8 cellular contexts compared by ENCODE assay signal in the genomic region with DNA sequence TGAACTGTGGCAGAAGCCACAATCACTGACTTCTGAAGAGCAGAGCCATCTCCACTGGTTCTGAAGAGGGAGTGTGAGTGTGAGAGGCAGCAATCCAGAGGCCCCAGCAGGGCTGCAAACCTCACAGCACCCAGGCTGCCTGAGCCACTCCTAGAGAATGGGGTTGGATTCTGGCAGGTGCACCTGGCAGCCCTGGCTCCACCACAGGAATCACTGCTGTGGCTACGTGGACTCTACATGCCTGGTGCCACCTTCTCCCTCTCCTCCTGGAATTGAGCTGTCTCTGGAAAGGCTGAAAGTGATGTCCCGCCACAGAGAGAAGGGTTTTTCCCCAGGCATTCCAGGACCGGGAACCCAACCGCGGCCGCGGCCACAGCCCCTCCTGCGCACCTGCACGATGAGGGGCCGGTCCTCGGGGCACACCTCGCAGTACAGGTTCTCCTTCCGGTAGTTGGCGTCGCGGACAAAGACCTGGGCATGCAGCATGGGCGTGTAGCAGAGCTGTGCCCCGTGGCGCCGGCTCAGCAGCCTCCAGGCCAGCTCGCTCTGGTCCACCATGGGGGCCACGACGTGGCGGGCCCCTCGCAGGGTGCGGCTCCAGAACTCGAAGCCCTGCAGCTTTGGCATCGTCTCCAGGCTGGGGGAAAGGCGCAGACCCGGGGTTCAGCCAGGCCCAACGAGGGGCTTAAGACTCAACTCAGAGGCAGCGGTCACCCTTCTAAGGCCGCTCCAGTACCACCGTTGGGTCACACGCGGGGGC. TPM values are rescaled to one million over a fixed set of nuclear protein-coding genes. Genes with fewer than 3 reads are reported as not detected.
DNase-seq lines count a peak whose midpoint lies in the region; ATAC-seq and TF ChIP-seq lines count a peak whose summit lies in the region.

No MANE protein-coding gene starts in this region.

- no peaks in the 10 kb centered on the region for H3F3A ChIP-seq in SU-DHL-6 (ENCODE audit: insufficient read depth)

- no peak for TF ChIP-seq CTCF in SU-DHL-6 (IDR thresholded peaks at IDR 0.05; ENCODE audit: insufficient read depth, low read length, poor library complexity, severe bottlenecking)

- H3K9ac ChIP-seq in SU-DHL-6 (ENCODE audit: low read length) (peak overlapping the region; percentile 92), skeletal muscle tissue (ENCODE audit: low read depth in 1 of 3, low read length in 3 of 3) (peak overlapping the region; percentile 83 to 96 (median 93))

- H3K4me3 Mint-ChIP-seq in activated CD4-positive, alpha-beta T cell treated with anti-CD3 and anti-CD28 coated beads, Interleukin-2, amount 10 ng/mL, durations not matched to agents 24 days and 14 days: peak overlapping the region; percentile 73

- H4K20me1 ChIP-seq in SU-DHL-6 (ENCODE audit: low read depth, low read length): no peaks in the 10 kb centered on the region

- H3K27ac ChIP-seq in SU-DHL-6 (ENCODE audit: low read depth, low read length): peak overlapping the region; percentile 39
- H3K27ac ChIP-seq in skeletal muscle tissue (ENCODE audit: low read depth, low read length): no peak overlapping the region

- no peak for DNase-seq in activated CD4-positive, alpha-beta T cell treated with anti-CD3 and anti-CD28 coated beads, Interleukin-2, amount 10 ng/mL, durations not matched to agents 24 days and 14 days
- DNase-seq in activated CD4-positive, alpha-beta T cell treated with anti-CD3 and anti-CD28 coated beads, Interleukin-2, amount 50 U/mL, for 1 hour: no peak
- DNase-seq in glomerular visceral epithelial cell (ENCODE audit: extremely low spot score) (peak; percentile 46), OCI-M2 (lab: John Stamatoyannopoulos, UW; ENCODE audit: unreplicated experiment) (no peak)

- H3K9me3 ChIP-seq in SU-DHL-6 (ENCODE audit: insufficient read depth, low read length) (no peaks in the 10 kb centered on the region), skeletal muscle tissue (ENCODE audit: control insufficient read depth in 3 of 3, low read length in 3 of 3) (no peaks in the 10 kb centered on the region)

- peak overlapping the region; percentile 62 for H3K4me2 ChIP-seq in SU-DHL-6 (ENCODE audit: low read depth, low read length, poor library complexity, severe bottlenecking)

- peak overlapping the region; percentile 59 for H3K4me3 ChIP-seq in SU-DHL-6 (ENCODE audit: insufficient read depth, low read length, poor library complexity, severe bottlenecking)
- peak overlapping the region; percentile 66 to 91 (median 80) for H3K4me3 ChIP-seq in skeletal muscle tissue (ENCODE audit: low read length in 3 of 3)

- peak overlapping the region; percentile 25 for H3K27ac Mint-ChIP-seq in activated CD4-positive, alpha-beta T cell treated with anti-CD3 and anti-CD28 coated beads, Interleukin-2, amount 10 ng/mL, durations not matched to agents 24 days and 14 days

- no peak overlapping the region for H2AFZ ChIP-seq in SU-DHL-6 (ENCODE audit: low read depth, low read length, severe bottlenecking)

- peaks cover 8% of the 10 kb centered on the region; the same call in 1 of the 2 replicates for H3K79me2 ChIP-seq in SU-DHL-6 (ENCODE audit: insufficient read depth, low read length)

- H3K4me1 ChIP-seq in skeletal muscle tissue (ENCODE audit: control insufficient read depth in 3 of 3, insufficient read depth in 3 of 3, low read length in 3 of 3): peaks cover 21 to 30% (median 25%) of the 10 kb centered on the region in 3 donors

- ATAC-seq in GM19324 (IDR thresholded peaks at IDR 0.05; ENCODE audit: low FRiP score, unreplicated experiment) (no peak), GM21619 (IDR thresholded peaks at IDR 0.05; ENCODE audit: unreplicated experiment) (no peak)

- H3K36me3 ChIP-seq in SU-DHL-6 (ENCODE audit: low read length) (no peaks in the 10 kb centered on the region), skeletal muscle tissue (ENCODE audit: control insufficient read depth in 3 of 3, insufficient read depth in 3 of 3, low read length in 3 of 3) (peaks cover 38 to 41% (median 40%) of the 10 kb centered on the region in 3 donors)

- H3K27me3 ChIP-seq in SU-DHL-6 (ENCODE audit: low read length) (no peaks in the 10 kb centered on the region), skeletal muscle tissue (ENCODE audit: control insufficient read depth in 3 of 3, insufficient read depth in 3 of 3, low read length in 3 of 3) (no peaks in the 10 kb centered on the region)

- peaks cover 14% of the 10 kb centered on the region for H3K36me3 Mint-ChIP-seq in activated CD4-positive, alpha-beta T cell treated with anti-CD3 and anti-CD28 coated beads, Interleukin-2, amount 10 ng/mL, durations not matched to agents 24 days and 14 days (ENCODE audit: low read depth)

- intact Hi-C loops in activated CD4-positive, alpha-beta T cell treated with anti-CD3 and anti-CD28 coated beads, Interleukin-2, amount 10 ng/mL, durations not matched to agents 24 days and 14 days (cut with micrococcal nuclease): no loop called here

- H3K4me1 Mint-ChIP-seq in activated CD4-positive, alpha-beta T cell treated with anti-CD3 and anti-CD28 coated beads, Interleukin-2, amount 10 ng/mL, durations not matched to agents 24 days and 14 days: peaks cover 5% of the 10 kb centered on the region

- H3K27me3 Mint-ChIP-seq in activated CD4-positive, alpha-beta T cell treated with anti-CD3 and anti-CD28 coated beads, Interleukin-2, amount 10 ng/mL, durations not matched to agents 24 days and 14 days: no peaks in the 10 kb centered on the region

- no peaks in the 10 kb centered on the region for H3K9me3 Mint-ChIP-seq in activated CD4-positive, alpha-beta T cell treated with anti-CD3 and anti-CD28 coated beads, Interleukin-2, amount 10 ng/mL, durations not matched to agents 24 days and 14 days

- H3K9me2 ChIP-seq in SU-DHL-6 (replicated peaks; ENCODE audit: insufficient read depth, low read length): no peaks in the 10 kb centered on the region

RNA-seq across cellular contexts. Expression of gene DUS1L, which starts 1.0 kb away (rescaled TPM):
- 230 and 232 TPM in 2 replicates for total RNA-seq in activated CD4-positive, alpha-beta T cell treated with anti-CD3 and anti-CD28 coated beads, Interleukin-2, amount 10 ng/mL, durations not matched to agents 24 days and 14 days
- 24.5 TPM for total RNA-seq in skeletal muscle tissue

RNA-seq across cellular contexts. Expression of gene GPS1, which starts 12.9 kb away (rescaled TPM):
- 117 and 118 TPM in 2 replicates for total RNA-seq in activated CD4-positive, alpha-beta T cell treated with anti-CD3 and anti-CD28 coated beads, Interleukin-2, amount 10 ng/mL, durations not matched to agents 24 days and 14 days
- 64.7 TPM for total RNA-seq in skeletal muscle tissue

RNA-seq across cellular contexts. Expression of gene RFNG, which starts 13.0 kb away (rescaled TPM):
- 21.4 and 30.8 TPM in 2 replicates for total RNA-seq in activated CD4-positive, alpha-beta T cell treated with anti-CD3 and anti-CD28 coated beads, Interleukin-2, amount 10 ng/mL, durations not matched to agents 24 days and 14 days
- 16.7 TPM for total RNA-seq in skeletal muscle tissue

RNA-seq across cellular contexts. Expression of gene DCXR, which starts 27.1 kb away (rescaled TPM):
- 128 TPM in 2 replicates for total RNA-seq in activated CD4-positive, alpha-beta T cell treated with anti-CD3 and anti-CD28 coated beads, Interleukin-2, amount 10 ng/mL, durations not matched to agents 24 days and 14 days
- total RNA-seq in skeletal muscle tissue: 20.4 TPM

RNA-seq across cellular contexts. Expression of gene RAC3, which starts 33.1 kb away (rescaled TPM):
- total RNA-seq in activated CD4-positive, alpha-beta T cell treated with anti-CD3 and anti-CD28 coated beads, Interleukin-2, amount 10 ng/mL, durations not matched to agents 24 days and 14 days: 11.5 and 12.1 TPM in 2 replicates
- total RNA-seq in skeletal muscle tissue: 8.4 TPM
